30 cellular contexts compared by ENCODE assay signal in genomic region chr1:34642679-34643078, GRCh38.
DNase-seq lines count a peak whose midpoint lies in the region; TF ChIP-seq lines count a peak whose summit lies in the region.
"Had no signal": no experiment of that assay in that cellular context is flagged by ENCODE, and none has a peak within 500 bp of the region (broad histone marks: within the 10 kb centered on the region; RNA-seq: fewer than 3 reads in every experiment).

No MANE protein-coding gene starts in this region.

- H3K79me1 ChIP-seq in H9 (ENCODE audit: insufficient read depth, low read depth, low read length, poor library complexity, severe bottlenecking), result no peaks in the 10 kb centered on the region

- WGBS in H9 (ENCODE audit: extremely low coverage, insufficient read length, low lambda C conversion rate), result no CpG with 5 or more reads among the region's 1 CpG
- WGBS in endodermal cell (ENCODE audit: insufficient coverage in 1 of 2, insufficient read length in 1 of 2), 2 experiments, result 64 to 82% methylated on average over 1 of the region's 1 CpG

- peaks cover 18% of the 10 kb centered on the region for H3F3A ChIP-seq in neural progenitor cell (ENCODE audit: low read depth)

- peaks cover 5% of the 10 kb centered on the region in 2 experiments; a peak in 2 of 4 replicates for H3K4me1 Mint-ChIP-seq in H9
- H3K4me1 Mint-ChIP-seq in endodermal cell, result peaks cover 24% of the 10 kb centered on the region
- no peaks in the 10 kb centered on the region for H3K4me1 Mint-ChIP-seq in neural progenitor cell
- H3K4me1 Mint-ChIP-seq: activated naive CD4-positive, alpha-beta T cell treated with anti-CD3 and anti-CD28 coated beads, Interleukin-2, amount 10 ng/mL, durations not matched to agents 7 days and 5 days had no signal

- H4K5ac ChIP-seq in H9 (ENCODE audit: insufficient read length, low read depth, low read length), result no peak overlapping the region

- no peak overlapping the region for H3K4me3 Mint-ChIP-seq in H9
- H3K4me3 Mint-ChIP-seq in endodermal cell, result no peak overlapping the region
- no peak overlapping the region for H3K4me3 Mint-ChIP-seq in neural progenitor cell
- H3K4me3 Mint-ChIP-seq: activated CD8-positive, alpha-beta T cell treated with anti-CD3 and anti-CD28 coated beads, Interleukin-2, amount 10 ng/mL, durations not matched to agents 7 days and 5 days; activated naive CD4-positive, alpha-beta T cell treated with anti-CD3 and anti-CD28 coated beads, Interleukin-2, amount 10 ng/mL, durations not matched to agents 7 days and 5 days; effector memory CD8-positive, alpha-beta T cell; natural killer cell treated with Interleukin-12 subunit alpha and Interleukin-12 subunit beta and Interleukin-15 and Interleukin-18, amount 100 ng/mL, for 72 hours; T-helper 2 cell treated with Interferon-gamma antibody and Interleukin-4, amounts not matched to agents 5 μg/mL and 100 μg/mL, for 36 hours had no signal

- H3K27me3 ChIP-seq in H9 (ENCODE audit: insufficient read depth, low read length) (no peaks in the 10 kb centered on the region), endodermal cell (ENCODE audit: control insufficient read depth, insufficient read depth, low read length, poor library complexity, severe bottlenecking) (no peaks in the 10 kb centered on the region), neural progenitor cell (no peaks in the 10 kb centered on the region)

- H3K79me2 ChIP-seq in H9 (ENCODE audit: insufficient read depth, low read length), result no peaks in the 10 kb centered on the region
- H3K79me2 ChIP-seq in neural progenitor cell (ENCODE audit: low read depth), result no peaks in the 10 kb centered on the region

- H2BK5ac ChIP-seq in H9 (ENCODE audit: insufficient read length, low read length), result no peak overlapping the region

- no peak overlapping the region for H2AFZ ChIP-seq in H9 (ENCODE audit: low read length)
- no peak overlapping the region for H2AFZ ChIP-seq in neural progenitor cell (replicated peaks)

- H2BK15ac ChIP-seq in H9 (ENCODE audit: low read depth, low read length), result no peak overlapping the region

- no peaks in the 10 kb centered on the region for H3K9me3 Mint-ChIP-seq in H9
- no peaks in the 10 kb centered on the region for H3K9me3 Mint-ChIP-seq in endodermal cell
- H3K9me3 Mint-ChIP-seq in neural progenitor cell, result no peaks in the 10 kb centered on the region
- H3K9me3 Mint-ChIP-seq: activated naive CD4-positive, alpha-beta T cell treated with anti-CD3 and anti-CD28 coated beads, Interleukin-2, amount 10 ng/mL, durations not matched to agents 7 days and 5 days; effector memory CD8-positive, alpha-beta T cell; natural killer cell treated with Interleukin-12 subunit alpha and Interleukin-12 subunit beta and Interleukin-15 and Interleukin-18, amount 100 ng/mL, for 72 hours; T-helper 2 cell treated with Interferon-gamma antibody and Interleukin-4, amounts not matched to agents 5 μg/mL and 100 μg/mL, for 36 hours had no signal

- peak; percentile 25 for DNase-seq in DMS 273 (lab: John Stamatoyannopoulos, UW; ENCODE audit: unreplicated experiment)
- no peak for DNase-seq in DMS 273 treated with DMSO at 0.1 percent for 48 hours (lab: John Stamatoyannopoulos, UW)
- DNase-seq in H9, result peak; percentile 54
- DNase-seq in endodermal cell, result peak; percentile 79
- DNase-seq in neural progenitor cell (ENCODE audit: low spot score), result peak; percentile 42
- DNase-seq in OCI-M1 (lab: John Stamatoyannopoulos, UW), result no peak
- no peak for DNase-seq in 8988T
- DNase-seq in SHP77 treated with DMSO at 0.1 percent for 48 hours (lab: John Stamatoyannopoulos, UW), result no peak
- DNase-seq: activated CD8-positive, alpha-beta T cell treated with anti-CD3 and anti-CD28 coated beads, Interleukin-2, amount 10 ng/mL, durations not matched to agents 7 days and 5 days; activated naive CD4-positive, alpha-beta T cell treated with anti-CD3 and anti-CD28 coated beads, Interleukin-2, amount 10 ng/mL, durations not matched to agents 7 days and 5 days; adrenal gland; central memory CD4-positive, alpha-beta T cell; COR-L47; DMS79 treated with DMSO at 0.1 percent for 48 hours; effector memory CD8-positive, alpha-beta T cell; foreskin keratinocyte; HCEC 1CT; head of caudate nucleus; kidney; NCI-H2029 treated with DMSO at 0.1 percent for 48 hours; NCI-H524 treated with DMSO at 0.1 percent for 48 hours; NK-92 treated with Interleukin-12 subunit alpha and Interleukin-12 subunit beta, amount 100 ng/mL, for 24 hours; SIG-M5; stimulated activated CD4-positive, alpha-beta T cell treated with anti-CD3 and anti-CD28 coated beads, Interleukin-4, amount 100 ng/mL, for 24 hours; transverse colon had no signal

- no peak overlapping the region for H3K27ac ChIP-seq in H9 (ENCODE audit: insufficient read length, low read depth, low read length)
- no peak overlapping the region for H3K27ac ChIP-seq in endodermal cell (ENCODE audit: low read depth, low read length)
- no peak overlapping the region for H3K27ac ChIP-seq in neural progenitor cell
- H3K27ac ChIP-seq: 22Rv1, adrenal gland, C4-2B, foreskin keratinocyte, transverse colon had no signal

- no peak overlapping the region for H4K8ac ChIP-seq in H9 (replicated peaks; ENCODE audit: insufficient read length, low read depth, low read length)

- no peaks in the 10 kb centered on the region for H3K23me2 ChIP-seq in H9 (ENCODE audit: insufficient read length, low read depth, low read length, poor library complexity, severe bottlenecking)

- no peaks in the 10 kb centered on the region for H4K20me1 ChIP-seq in H9 (ENCODE audit: control insufficient read depth, insufficient read depth, insufficient read length)
- no peaks in the 10 kb centered on the region for H4K20me1 ChIP-seq in neural progenitor cell (ENCODE audit: low read depth)

- H4K91ac ChIP-seq in H9 (ENCODE audit: insufficient read length, low read depth, low read length), result no peak overlapping the region

- H3K18ac ChIP-seq in H9 (ENCODE audit: insufficient read length, low read depth, low read length), result no peak overlapping the region

- peak; percentile 71 for TF ChIP-seq CTCF in H9 (conservative IDR thresholded peaks at IDR 0.05)
- peak; percentile 85 for TF ChIP-seq CTCF in endodermal cell (conservative IDR thresholded peaks at IDR 0.05)
- TF ChIP-seq CTCF in neural progenitor cell (IDR thresholded peaks at IDR 0.05), result peak; percentile 53

- H3K27ac Mint-ChIP-seq in H9 (no peak overlapping the region), endodermal cell (no peak overlapping the region), neural progenitor cell (no peak overlapping the region)
- H3K27ac Mint-ChIP-seq: activated CD8-positive, alpha-beta T cell treated with anti-CD3 and anti-CD28 coated beads, Interleukin-2, amount 10 ng/mL, durations not matched to agents 7 days and 5 days; activated naive CD4-positive, alpha-beta T cell treated with anti-CD3 and anti-CD28 coated beads, Interleukin-2, amount 10 ng/mL, durations not matched to agents 7 days and 5 days; effector memory CD8-positive, alpha-beta T cell; natural killer cell treated with Interleukin-12 subunit alpha and Interleukin-12 subunit beta and Interleukin-15 and Interleukin-18, amount 100 ng/mL, for 72 hours; T-helper 2 cell treated with Interferon-gamma antibody and Interleukin-4, amounts not matched to agents 5 μg/mL and 100 μg/mL, for 36 hours had no signal

- H2BK120ac ChIP-seq in H9 (ENCODE audit: low read depth, low read length, poor library complexity, severe bottlenecking), result no peak overlapping the region

- H3K14ac ChIP-seq in H9 (ENCODE audit: insufficient read depth, low read length), result no peak overlapping the region

- H2BK12ac ChIP-seq in H9 (ENCODE audit: insufficient read length, low read depth, low read length), result no peak overlapping the region

- peaks cover 5% of the 10 kb centered on the region for H3K27me3 Mint-ChIP-seq in H9 (ENCODE audit: low read depth)
- H3K27me3 Mint-ChIP-seq in endodermal cell (ENCODE audit: insufficient read depth), result peaks cover 1% of the 10 kb centered on the region
- H3K27me3 Mint-ChIP-seq in neural progenitor cell (ENCODE audit: insufficient read depth, low read depth), result peaks cover 6% of the 10 kb centered on the region

- H2AK5ac ChIP-seq in H9 (ENCODE audit: insufficient read length, low read length), result no peak overlapping the region

- H3T11ph ChIP-seq in H9 (ENCODE audit: low read length), result no peak overlapping the region

- H3K4me2 ChIP-seq in H9 (ENCODE audit: insufficient read depth, insufficient read length, low read length), result no peak overlapping the region
- H3K4me2 ChIP-seq in neural progenitor cell, result no peak overlapping the region

- no peak overlapping the region for H3K4ac ChIP-seq in H9 (ENCODE audit: low read depth, low read length)

- H3K4me1 ChIP-seq in H9 (ENCODE audit: insufficient read depth, low read length), result no peaks in the 10 kb centered on the region
- peaks cover 3% of the 10 kb centered on the region for H3K4me1 ChIP-seq in endodermal cell (ENCODE audit: control insufficient read depth, insufficient read depth, low read length)
- peaks cover 13% of the 10 kb centered on the region for H3K4me1 ChIP-seq in neural progenitor cell
- H3K4me1 ChIP-seq: adrenal gland, foreskin keratinocyte, transverse colon had no signal

- no peak overlapping the region for H3K4me3 ChIP-seq in endodermal cell (ENCODE audit: low read length)
- no peak overlapping the region for H3K4me3 ChIP-seq in neural progenitor cell
- H3K4me3 ChIP-seq: adrenal gland, lung, transverse colon had no signal

- H3K9ac ChIP-seq in H9 (ENCODE audit: extremely low read depth, insufficient read length, low read length) (no peak overlapping the region), endodermal cell (ENCODE audit: extremely low read depth, low read length, poor library complexity, severe bottlenecking) (no peak overlapping the region), neural progenitor cell (no peak overlapping the region)

- no peak overlapping the region for H3K56ac ChIP-seq in H9 (ENCODE audit: insufficient read length, low read depth, low read length)

- no peaks in the 10 kb centered on the region for H3K36me3 Mint-ChIP-seq in H9 (ENCODE audit: insufficient read depth in 1 of 3, low read depth in 3 of 3)
- H3K36me3 Mint-ChIP-seq in endodermal cell (ENCODE audit: low read depth), result no peaks in the 10 kb centered on the region
- no peaks in the 10 kb centered on the region for H3K36me3 Mint-ChIP-seq in neural progenitor cell
- H3K36me3 Mint-ChIP-seq: activated naive CD4-positive, alpha-beta T cell treated with anti-CD3 and anti-CD28 coated beads, Interleukin-2, amount 10 ng/mL, durations not matched to agents 7 days and 5 days; natural killer cell treated with Interleukin-12 subunit alpha and Interleukin-12 subunit beta and Interleukin-15 and Interleukin-18, amount 100 ng/mL, for 72 hours had no signal

- H3K23ac ChIP-seq in H9 (ENCODE audit: insufficient read length, low read depth, low read length), result no peak overlapping the region

- no peaks in the 10 kb centered on the region for H3K36me3 ChIP-seq in endodermal cell (ENCODE audit: control insufficient read depth, insufficient read depth, low read length)
- H3K36me3 ChIP-seq in neural progenitor cell, result no peaks in the 10 kb centered on the region
- H3K36me3 ChIP-seq: adrenal gland, transverse colon had no signal

- H2BK20ac ChIP-seq in H9 (ENCODE audit: low read depth, low read length, poor library complexity, severe bottlenecking), result no peak overlapping the region

- H3K9me3 ChIP-seq in H9 (ENCODE audit: control insufficient read depth, low read depth, low read length) (no peaks in the 10 kb centered on the region), endodermal cell (ENCODE audit: control insufficient read depth, low read length) (no peaks in the 10 kb centered on the region), neural progenitor cell (ENCODE audit: low read depth) (no peaks in the 10 kb centered on the region)
- H3K9me3 ChIP-seq: adrenal gland, transverse colon had no signal

Comparison
In these comparisons a context has a peak if more than half of its experiments do, and no peak if none do; other contexts are left out.
1. DNase-seq: peak in DMS 273 (single experiment), H9 (single experiment), endodermal cell (single experiment) and neural progenitor cell (single experiment); none in DMS 273 treated with DMSO at 0.1 percent for 48 hours (single experiment), OCI-M1 (single experiment), 8988T (single experiment) and SHP77 treated with DMSO at 0.1 percent for 48 hours (single experiment).
2. Peak in every context shown above with its lines, with median percentiles within 50 percentile points of each other: CTCF ChIP-seq.